In genomic region chr12:45801625-45802024, GRCh38 we compare ENCODE assay signal across 9 cellular contexts.
"Had no signal": no experiment of that assay in that cellular context is flagged by ENCODE, and none has a peak within 500 bp of the region (broad histone marks: within the 10 kb centered on the region; RNA-seq: fewer than 3 reads in every experiment).

No MANE protein-coding gene starts in this region.

- H3K4me3 ChIP-seq: GM23248, GM23338, HAP-1 had no signal

- DNase-seq: GM23248, GOT3, H7, H9, HCEC 1CT, HFFc6 had no signal

- H3K36me3 ChIP-seq: HAP-1 had no signal

- H3K9me3 ChIP-seq: HAP-1 had no signal

- H3K4me3 Mint-ChIP-seq: GM23338, H9, HFFc6 had no signal

- H3K27ac ChIP-seq: GM23248 had no signal

- ATAC-seq: HCT116 had no signal

- H3K9ac ChIP-seq: GM23248 had no signal

- H3K27ac Mint-ChIP-seq: GM23338, H9, HFFc6 had no signal

- H3K9me3 Mint-ChIP-seq: GM23338, H9, HFFc6 had no signal

- H3K4me2 ChIP-seq: GM23338 had no signal
